ENCODE assay signal across 8 cellular contexts in the genomic region with DNA sequence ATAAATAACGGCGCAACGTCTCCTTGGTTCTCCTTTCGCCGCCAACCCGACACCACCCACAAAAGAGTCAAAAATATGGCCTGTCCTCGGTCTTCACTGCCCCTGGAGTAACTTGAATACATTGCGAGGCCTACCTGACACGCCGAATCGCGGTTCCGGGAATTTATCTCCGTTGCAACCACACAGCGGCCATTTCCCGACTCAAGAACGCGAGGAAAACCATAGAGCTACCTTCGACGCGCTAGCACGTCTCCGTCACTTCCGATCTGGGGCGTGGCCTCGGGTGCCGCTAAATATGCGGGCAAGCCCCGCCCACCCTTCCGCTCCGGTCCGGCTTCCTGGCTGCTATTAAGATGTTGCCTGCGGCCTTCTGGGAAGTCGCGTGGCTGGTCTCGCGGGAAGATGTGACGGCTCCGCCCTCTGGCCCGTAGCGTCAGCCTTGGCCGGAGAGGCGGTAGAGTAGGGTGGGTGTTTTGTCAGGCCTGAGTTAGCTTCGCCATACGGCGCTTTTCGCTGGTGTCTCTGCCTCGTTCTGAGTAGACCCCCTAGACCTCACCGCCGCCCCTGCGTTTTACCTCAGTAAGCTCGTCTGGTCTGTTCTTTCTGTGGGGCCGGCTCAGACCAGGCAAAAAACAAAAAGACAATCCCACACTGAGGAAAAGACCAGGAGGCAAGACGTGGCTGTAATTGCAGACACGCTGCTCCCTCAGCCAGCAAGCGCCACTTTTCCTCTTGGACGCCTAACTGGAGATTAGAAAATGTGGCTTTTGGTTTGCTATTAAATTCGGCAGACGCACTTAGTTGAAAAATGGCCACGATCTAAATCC. TPM values are rescaled to one million over a fixed set of nuclear protein-coding genes. Genes with fewer than 3 reads are reported as not detected.
DNase-seq lines count a peak whose midpoint lies in the region; ATAC-seq and TF ChIP-seq lines count a peak whose summit lies in the region.

A gene with protein sequence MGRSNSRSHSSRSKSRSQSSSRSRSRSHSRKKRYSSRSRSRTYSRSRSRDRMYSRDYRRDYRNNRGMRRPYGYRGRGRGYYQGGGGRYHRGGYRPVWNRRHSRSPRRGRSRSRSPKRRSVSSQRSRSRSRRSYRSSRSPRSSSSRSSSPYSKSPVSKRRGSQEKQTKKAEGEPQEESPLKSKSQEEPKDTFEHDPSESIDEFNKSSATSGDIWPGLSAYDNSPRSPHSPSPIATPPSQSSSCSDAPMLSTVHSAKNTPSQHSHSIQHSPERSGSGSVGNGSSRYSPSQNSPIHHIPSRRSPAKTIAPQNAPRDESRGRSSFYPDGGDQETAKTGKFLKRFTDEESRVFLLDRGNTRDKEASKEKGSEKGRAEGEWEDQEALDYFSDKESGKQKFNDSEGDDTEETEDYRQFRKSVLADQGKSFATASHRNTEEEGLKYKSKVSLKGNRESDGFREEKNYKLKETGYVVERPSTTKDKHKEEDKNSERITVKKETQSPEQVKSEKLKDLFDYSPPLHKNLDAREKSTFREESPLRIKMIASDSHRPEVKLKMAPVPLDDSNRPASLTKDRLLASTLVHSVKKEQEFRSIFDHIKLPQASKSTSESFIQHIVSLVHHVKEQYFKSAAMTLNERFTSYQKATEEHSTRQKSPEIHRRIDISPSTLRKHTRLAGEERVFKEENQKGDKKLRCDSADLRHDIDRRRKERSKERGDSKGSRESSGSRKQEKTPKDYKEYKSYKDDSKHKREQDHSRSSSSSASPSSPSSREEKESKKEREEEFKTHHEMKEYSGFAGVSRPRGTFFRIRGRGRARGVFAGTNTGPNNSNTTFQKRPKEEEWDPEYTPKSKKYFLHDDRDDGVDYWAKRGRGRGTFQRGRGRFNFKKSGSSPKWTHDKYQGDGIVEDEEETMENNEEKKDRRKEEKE (minus strand): TSS at position 268 of the 827 bp plus-strand sequence. CDS start 9,980 bp downstream, outside the sequence.

- no peaks in the 10 kb centered on the region for H3K9me3 Mint-ChIP-seq in activated T-helper 2 cell treated with anti-CD3 and anti-CD28 coated beads, Interferon-gamma antibody, Interleukin-2, Interleukin-4, amounts not matched to agents 10 μg/mL and 5 μg/mL and 100 μg/mL, durations not matched to agents 14 hours and 24 hours and 36 hours
- peaks cover 0 to 14% (median 0%) of the 10 kb centered on the region in 11 donors for H3K9me3 Mint-ChIP-seq in naive thymus-derived CD4-positive, alpha-beta T cell
- no peaks in the 10 kb centered on the region for H3K9me3 Mint-ChIP-seq in stimulated activated naive B cell treated with anti-CD40 and anti-IgM and Interleukin-4, amounts not matched to agents 10 μg/mL and 1 μg/mL and 100 μg/mL, for 72 hours

- peaks cover 37% of the 10 kb centered on the region for H3K36me3 Mint-ChIP-seq in activated T-helper 2 cell treated with anti-CD3 and anti-CD28 coated beads, Interferon-gamma antibody, Interleukin-2, Interleukin-4, amounts not matched to agents 10 μg/mL and 5 μg/mL and 100 μg/mL, durations not matched to agents 14 hours and 24 hours and 36 hours (ENCODE audit: low read depth)
- peaks cover 0 to 19% (median 13%) of the 10 kb centered on the region in 5 donors for H3K36me3 Mint-ChIP-seq in naive thymus-derived CD4-positive, alpha-beta T cell
- peaks cover 24 to 33% of the 10 kb centered on the region in 2 donors for H3K36me3 Mint-ChIP-seq in stimulated activated naive B cell treated with anti-CD40 and anti-IgM and Interleukin-4, amounts not matched to agents 10 μg/mL and 1 μg/mL and 100 μg/mL, for 72 hours

- H3K4me1 ChIP-seq in RWPE2 (ENCODE audit: insufficient read depth, poor library complexity, severe bottlenecking) = peaks cover 19% of the 10 kb centered on the region
- H3K4me1 ChIP-seq in fibroblast of lung (ENCODE audit: control insufficient read depth, extremely low read depth, insufficient read depth, low read length) = peaks cover 3% of the 10 kb centered on the region
- H3K4me1 ChIP-seq in naive thymus-derived CD4-positive, alpha-beta T cell (ENCODE audit: control insufficient read depth in 2 of 2, insufficient read depth in 2 of 2, low read length in 2 of 2) = peaks cover 35 to 36% of the 10 kb centered on the region in 2 donors

- H3K4me3 ChIP-seq in RWPE2 (ENCODE audit: severe bottlenecking) (peak within 1 kb of the TSS; percentile 91), fibroblast of lung (replicated peaks in 1 of 4; ENCODE audit: control extremely low read depth in 1 of 4, insufficient read depth in 1 of 4, low read depth in 3 of 4, low read length in 4 of 4) (peak within 1 kb of the TSS; percentile 89 to 99 (median 98))
- peak within 1 kb of the TSS; percentile 93 for H3K4me3 ChIP-seq in naive thymus-derived CD4-positive, alpha-beta T cell (ENCODE audit: low read length)

- peaks cover 21% of the 10 kb centered on the region for H3K36me3 ChIP-seq in RWPE2 (ENCODE audit: low read depth)
- H3K36me3 ChIP-seq in fibroblast of lung (ENCODE audit: control insufficient read depth, insufficient read depth, low read length) = no peaks in the 10 kb centered on the region
- peaks cover 0 to 3% (median 0%) of the 10 kb centered on the region in 3 experiments for H3K36me3 ChIP-seq in naive thymus-derived CD4-positive, alpha-beta T cell (ENCODE audit: control insufficient read depth in 2 of 3, insufficient read depth in 3 of 3, low read length in 3 of 3)

- POLR2A ChIA-PET in naive thymus-derived CD4-positive, alpha-beta T cell (lab: Charles Lee) = interaction anchor here (0.6 to 7.1 kb wide), 50 partner anchors 8 to 1594 kb away, joined by 3 to 154 read pairs (median 5); partner anchors contain the start of genes AHI1, HBS1L, MAP3K5 and MTFR2

- H3K27me3 ChIP-seq in RWPE2 (ENCODE audit: insufficient read depth, poor library complexity, severe bottlenecking) (no peaks in the 10 kb centered on the region), fibroblast of lung (ENCODE audit: control insufficient read depth, insufficient read depth, low read length) (no peaks in the 10 kb centered on the region)
- no peaks in the 10 kb centered on the region for H3K27me3 ChIP-seq in naive thymus-derived CD4-positive, alpha-beta T cell (ENCODE audit: control insufficient read depth in 2 of 2, insufficient read depth in 2 of 2, low read length in 2 of 2)

- DNase-seq in EH (ENCODE audit: low read depth) (peak; percentile 99), H4 (ENCODE audit: low spot score) (peak; percentile 95), LoVo (ENCODE audit: low spot score) (peak; percentile 99), RWPE2 (ENCODE audit: low spot score) (peak; percentile 96), fibroblast of lung (ENCODE audit: low read depth in 2 of 2) (peak; percentile 99 to 100)
- DNase-seq in activated T-helper 2 cell treated with anti-CD3 and anti-CD28 coated beads, Interferon-gamma antibody, Interleukin-2, Interleukin-4, amounts not matched to agents 10 μg/mL and 5 μg/mL and 100 μg/mL, durations not matched to agents 14 hours and 24 hours and 36 hours (ENCODE audit: low spot score) = peak; percentile 100
- peak; percentile 98 to 100 (median 100) for DNase-seq in naive thymus-derived CD4-positive, alpha-beta T cell
- DNase-seq in stimulated activated naive B cell treated with anti-CD40 and anti-IgM and Interleukin-4, amounts not matched to agents 10 μg/mL and 1 μg/mL and 100 μg/mL, for 72 hours = peak; percentile 100

- H3K79me2 ChIP-seq in fibroblast of lung (ENCODE audit: control insufficient read depth, insufficient read depth, low read length) = peaks cover 46% of the 10 kb centered on the region

- peaks cover 32% of the 10 kb centered on the region for H3K4me1 Mint-ChIP-seq in activated T-helper 2 cell treated with anti-CD3 and anti-CD28 coated beads, Interferon-gamma antibody, Interleukin-2, Interleukin-4, amounts not matched to agents 10 μg/mL and 5 μg/mL and 100 μg/mL, durations not matched to agents 14 hours and 24 hours and 36 hours (ENCODE audit: low read depth)
- peaks cover 19 to 74% (median 58%) of the 10 kb centered on the region in 7 donors for H3K4me1 Mint-ChIP-seq in naive thymus-derived CD4-positive, alpha-beta T cell
- H3K4me1 Mint-ChIP-seq in stimulated activated naive B cell treated with anti-CD40 and anti-IgM and Interleukin-4, amounts not matched to agents 10 μg/mL and 1 μg/mL and 100 μg/mL, for 72 hours = peaks cover 22 to 33% of the 10 kb centered on the region in 2 donors

- TF ChIP-seq CTCF in RWPE2 (IDR thresholded peaks at IDR 0.05; ENCODE audit: poor library complexity, severe bottlenecking) (no peak), fibroblast of lung (conservative IDR thresholded peaks at IDR 0.05 in 1 of 2, IDR thresholded peaks at IDR 0.05 in 1 of 2; ENCODE audit: low read depth in 1 of 2, low read length in 2 of 2) (no peak)

- H3K27ac ChIP-seq in RWPE2 (ENCODE audit: poor library complexity, severe bottlenecking) (peak within 1 kb of the TSS; percentile 92), fibroblast of lung (ENCODE audit: insufficient read depth, low read length) (peak within 1 kb of the TSS; percentile 100)
- H3K27ac ChIP-seq in naive thymus-derived CD4-positive, alpha-beta T cell (ENCODE audit: low read depth, low read length) = peak within 1 kb of the TSS; percentile 99

- CTCF ChIA-PET in naive thymus-derived CD4-positive, alpha-beta T cell (lab: Charles Lee) = interaction anchor here (0.9 to 4.0 kb wide), 4 partner anchors 27 to 502 kb away, joined by 3 to 19 read pairs (median 4); partner anchors contain the start of genes MAP3K5 and MTFR2

- peak within 1 kb of the TSS; percentile 58 for H2AFZ ChIP-seq in fibroblast of lung (ENCODE audit: low read length)

- H3K9me3 ChIP-seq in RWPE2 (ENCODE audit: severe bottlenecking) (no peaks in the 10 kb centered on the region), fibroblast of lung (ENCODE audit: control insufficient read depth, insufficient read depth, low read depth, low read length) (no peaks in the 10 kb centered on the region)
- H3K9me3 ChIP-seq in naive thymus-derived CD4-positive, alpha-beta T cell (ENCODE audit: control insufficient read depth in 2 of 3, low read length in 3 of 3) = no peaks in the 10 kb centered on the region

- peak within 1 kb of the TSS; percentile 100 for H3K4me3 Mint-ChIP-seq in activated T-helper 2 cell treated with anti-CD3 and anti-CD28 coated beads, Interferon-gamma antibody, Interleukin-2, Interleukin-4, amounts not matched to agents 10 μg/mL and 5 μg/mL and 100 μg/mL, durations not matched to agents 14 hours and 24 hours and 36 hours (ENCODE audit: low read depth)
- peak within 1 kb of the TSS; percentile 94 to 100 (median 98) for H3K4me3 Mint-ChIP-seq in naive thymus-derived CD4-positive, alpha-beta T cell
- peak within 1 kb of the TSS; percentile 96 to 99 for H3K4me3 Mint-ChIP-seq in stimulated activated naive B cell treated with anti-CD40 and anti-IgM and Interleukin-4, amounts not matched to agents 10 μg/mL and 1 μg/mL and 100 μg/mL, for 72 hours

- H3K9ac ChIP-seq in fibroblast of lung (ENCODE audit: insufficient read depth, low read length) = peak within 1 kb of the TSS; percentile 100

- ATAC-seq in RWPE2 (ENCODE audit: low read depth) = peak; percentile 84
- ATAC-seq in naive thymus-derived CD4-positive, alpha-beta T cell = peak; percentile 84
- peak; percentile 91 to 92 for ATAC-seq in stimulated activated naive B cell treated with anti-CD40 and anti-IgM and Interleukin-4, amounts not matched to agents 10 μg/mL and 1 μg/mL and 100 μg/mL, for 72 hours (replicated peaks)

- H3K27me3 Mint-ChIP-seq in activated T-helper 2 cell treated with anti-CD3 and anti-CD28 coated beads, Interferon-gamma antibody, Interleukin-2, Interleukin-4, amounts not matched to agents 10 μg/mL and 5 μg/mL and 100 μg/mL, durations not matched to agents 14 hours and 24 hours and 36 hours (ENCODE audit: low read depth) = no peaks in the 10 kb centered on the region
- H3K27me3 Mint-ChIP-seq in naive thymus-derived CD4-positive, alpha-beta T cell = peaks cover 0 to 2% (median 0%) of the 10 kb centered on the region in 5 donors
- no peaks in the 10 kb centered on the region for H3K27me3 Mint-ChIP-seq in stimulated activated naive B cell treated with anti-CD40 and anti-IgM and Interleukin-4, amounts not matched to agents 10 μg/mL and 1 μg/mL and 100 μg/mL, for 72 hours

- H3K4me2 ChIP-seq in fibroblast of lung (ENCODE audit: extremely low read depth, insufficient read depth, low read length) = peak within 1 kb of the TSS; percentile 97

- intact Hi-C loops in activated T-helper 2 cell treated with anti-CD3 and anti-CD28 coated beads, Interferon-gamma antibody, Interleukin-2, Interleukin-4, amounts not matched to agents 10 μg/mL and 5 μg/mL and 100 μg/mL, durations not matched to agents 14 hours and 24 hours and 36 hours (cut with micrococcal nuclease) = loop anchor here (1.0 to 10.0 kb wide), 4 partner anchors 39 to 1105 kb away; partner anchors contain the start of genes MTFR2 and MYB
- intact Hi-C loops in naive thymus-derived CD4-positive, alpha-beta T cell (cut with micrococcal nuclease) = loop anchor here (1.0 to 10.0 kb wide), 18 partner anchors 15 to 1577 kb away; partner anchors contain the start of genes MAP3K5 (in 2 of the 2), MTFR2 (in 2 of the 2), PEX7 (in 2 of the 2) and AHI1 (in 1 of the 2)

- peak within 1 kb of the TSS; percentile 100 for H3K27ac Mint-ChIP-seq in activated T-helper 2 cell treated with anti-CD3 and anti-CD28 coated beads, Interferon-gamma antibody, Interleukin-2, Interleukin-4, amounts not matched to agents 10 μg/mL and 5 μg/mL and 100 μg/mL, durations not matched to agents 14 hours and 24 hours and 36 hours
- peak within 1 kb of the TSS; percentile 99 to 100 (median 100) for H3K27ac Mint-ChIP-seq in naive thymus-derived CD4-positive, alpha-beta T cell
- peak within 1 kb of the TSS; percentile 100 for H3K27ac Mint-ChIP-seq in stimulated activated naive B cell treated with anti-CD40 and anti-IgM and Interleukin-4, amounts not matched to agents 10 μg/mL and 1 μg/mL and 100 μg/mL, for 72 hours

- H4K20me1 ChIP-seq in fibroblast of lung (ENCODE audit: control insufficient read depth, extremely low read depth, insufficient read depth, low read length) = peaks cover under 1% of the 10 kb centered on the region

RNA-seq across cellular contexts. Expression of the gene that starts here (rescaled TPM):
- total RNA-seq in H4 (2014; rRNA removed; shearing (Covaris generic)) = 70.0 and 71.3 TPM in 2 replicates
- total RNA-seq in activated T-helper 2 cell treated with anti-CD3 and anti-CD28 coated beads, Interferon-gamma antibody, Interleukin-2, Interleukin-4, amounts not matched to agents 10 μg/mL and 5 μg/mL and 100 μg/mL, durations not matched to agents 14 hours and 24 hours and 36 hours = 228 and 242 TPM in 2 replicates
- total RNA-seq in fibroblast of lung = 69.9 and 82.6 TPM in 2 replicates
- 99.8 and 102 TPM in 2 replicates for polyA plus RNA-seq in fibroblast of lung
- 88.3 and 99.2 TPM in 2 replicates for polyA plus RNA-seq in fibroblast of lung (2012)
- polyA minus RNA-seq in fibroblast of lung (ENCODE audit: low replicate concordance) = 16.7 and 48.2 TPM in 2 replicates
- 100 to 1,000 TPM; 202 to 439 (median 262) TPM for total RNA-seq in naive thymus-derived CD4-positive, alpha-beta T cell
- polyA plus RNA-seq in naive thymus-derived CD4-positive, alpha-beta T cell = 100 to 1,000 TPM; 127 to 153 TPM

Comparison
In these comparisons a context has a peak if more than half of its experiments do, and no peak if none do; other contexts are left out.
1. Peak in every context shown above with its lines: DNase-seq, ATAC-seq, H3K4me3 ChIP-seq and H3K27ac ChIP-seq.